8 cellular contexts compared by ENCODE assay signal in the genomic region with DNA sequence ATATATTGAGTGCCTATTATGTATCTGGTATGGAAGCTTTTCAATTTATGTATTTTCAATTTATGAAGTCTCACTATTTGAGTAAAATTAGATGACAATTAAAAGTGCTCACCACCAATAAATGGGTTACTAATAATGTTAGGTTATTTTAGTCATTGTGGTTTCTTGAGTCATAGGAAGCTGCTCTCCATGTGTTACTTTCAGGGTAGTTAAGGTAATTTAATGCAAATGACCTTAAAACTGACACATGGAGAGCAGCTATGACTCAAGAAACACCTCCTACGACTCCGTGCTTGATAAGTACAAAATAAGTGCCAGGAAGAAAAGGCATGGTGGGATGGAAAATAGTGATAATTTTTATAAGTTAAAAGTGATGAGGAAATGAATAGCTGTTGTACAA. TPM values are rescaled to one million over a fixed set of nuclear protein-coding genes. Genes with fewer than 3 reads are reported as not detected.
DNase-seq lines count a peak whose midpoint lies in the region; ATAC-seq and TF ChIP-seq lines count a peak whose summit lies in the region.

No MANE protein-coding gene starts in this region.

- peaks cover 6% of the 10 kb centered on the region for H3K9me3 Mint-ChIP-seq in activated T-cell treated with anti-CD3 and anti-CD28 coated beads, Interleukin-2, amount 50 U/mL, for 24 hours
- H3K9me3 Mint-ChIP-seq in effector memory CD8-positive, alpha-beta T cell: peaks cover 29 to 32% of the 10 kb centered on the region in 2 donors

- no peak for DNase-seq in activated T-cell treated with anti-CD3 and anti-CD28 coated beads, Interleukin-2, amount 50 U/mL, for 24 hours
- no peak for DNase-seq in activated T-cell treated with anti-CD3 and anti-CD28 coated beads, Interleukin-2, amount 50 U/mL, for 1 hour
- no peak for DNase-seq in SK-N-SH
- no peak for DNase-seq in stimulated activated naive CD8-positive, alpha-beta T cell treated with anti-CD3 and anti-CD28 coated beads, Interleukin-15, Interleukin-2, amounts not matched to agents 100 U/mL and 50 U/mL, for 24 hours
- no peak for DNase-seq in germinal center (ENCODE audit: low spot score)
- no peak for DNase-seq in left ventricle myocardium superior
- no peak for DNase-seq in effector memory CD8-positive, alpha-beta T cell

- H3K4me1 ChIP-seq in SK-N-SH (ENCODE audit: control insufficient read depth in 1 of 2, insufficient read depth in 2 of 2, low read depth in 1 of 2, low read length in 1 of 2): peaks cover 0 to 33% of the 10 kb centered on the region in 2 experiments

- H3K27me3 ChIP-seq in SK-N-SH (ENCODE audit: insufficient read depth): no peaks in the 10 kb centered on the region

- H3K9me3 ChIP-seq in SK-N-SH: no peaks in the 10 kb centered on the region

- H4K20me1 ChIP-seq in SK-N-SH (ENCODE audit: insufficient read depth): no peaks in the 10 kb centered on the region

- no peak overlapping the region for H2AFZ ChIP-seq in SK-N-SH (ENCODE audit: low read depth)

- H3K4me3 Mint-ChIP-seq in activated T-cell treated with anti-CD3 and anti-CD28 coated beads, Interleukin-2, amount 50 U/mL, for 24 hours: no peak overlapping the region
- no peak overlapping the region for H3K4me3 Mint-ChIP-seq in effector memory CD8-positive, alpha-beta T cell

- no peaks in the 10 kb centered on the region for H3K79me2 ChIP-seq in SK-N-SH (ENCODE audit: insufficient read depth)

- TF ChIP-seq CTCF in SK-N-SH (IDR thresholded peaks at IDR 0.05): no peak

- 0 out of 4 replicates have a peak, but pooled peaks of 1 of the 2 experiments have one; percentile 7 for TF ChIP-seq EP300 in SK-N-SH (IDR thresholded peaks at IDR 0.05; ENCODE audit: borderline replicate concordance in 1 of 2, low read depth in 1 of 2, low read length in 1 of 2)

- H3K9me2 ChIP-seq in SK-N-SH: no peaks in the 10 kb centered on the region

- ATAC-seq in HG02970 (IDR thresholded peaks at IDR 0.05; ENCODE audit: low FRiP score, unreplicated experiment) (peak; percentile 96), left ventricle myocardium superior (no peak)
- ATAC-seq in stimulated activated naive CD8-positive, alpha-beta T cell treated with anti-CD3 and anti-CD28 coated beads, Interleukin-15, Interleukin-2, amounts not matched to agents 100 U/mL and 50 U/mL, for 24 hours: peak; percentile 87
- ATAC-seq in effector memory CD8-positive, alpha-beta T cell (replicated peaks): no peak

- H3K36me3 Mint-ChIP-seq in activated T-cell treated with anti-CD3 and anti-CD28 coated beads, Interleukin-2, amount 50 U/mL, for 24 hours (ENCODE audit: low read depth): no peaks in the 10 kb centered on the region
- H3K36me3 Mint-ChIP-seq in effector memory CD8-positive, alpha-beta T cell (ENCODE audit: insufficient read depth): no peaks in the 10 kb centered on the region

- no peaks in the 10 kb centered on the region for H3K27me3 Mint-ChIP-seq in activated T-cell treated with anti-CD3 and anti-CD28 coated beads, Interleukin-2, amount 50 U/mL, for 24 hours
- no peaks in the 10 kb centered on the region for H3K27me3 Mint-ChIP-seq in effector memory CD8-positive, alpha-beta T cell

- H3K9ac ChIP-seq in SK-N-SH: no peak overlapping the region

- H3F3A ChIP-seq in SK-N-SH (replicated peaks; ENCODE audit: insufficient read depth): peaks cover 24% of the 10 kb centered on the region

- no peak overlapping the region for H3K4me3 ChIP-seq in SK-N-SH (ENCODE audit: low read depth in 2 of 2, low read length in 1 of 2)

- TF ChIP-seq RAD21 in SK-N-SH (IDR thresholded peaks at IDR 0.05; ENCODE audit: low read length): no peak

- peak overlapping the region; percentile 58 to 61; a peak in 3 of 4 replicates for H3K27ac ChIP-seq in SK-N-SH (ENCODE audit: low read depth in 2 of 2, low read length in 1 of 2)

- no peaks in the 10 kb centered on the region for H3K36me3 ChIP-seq in SK-N-SH (replicated peaks in 1 of 2; ENCODE audit: control insufficient read depth in 1 of 2, insufficient read depth in 2 of 2, low read length in 1 of 2)

- peaks cover 11% of the 10 kb centered on the region for H3K4me1 Mint-ChIP-seq in activated T-cell treated with anti-CD3 and anti-CD28 coated beads, Interleukin-2, amount 50 U/mL, for 24 hours (ENCODE audit: low read depth)
- no peaks in the 10 kb centered on the region for H3K4me1 Mint-ChIP-seq in effector memory CD8-positive, alpha-beta T cell (ENCODE audit: low read depth in 2 of 2)

- POLR2A ChIA-PET in SK-N-SH (lab: Yijun Ruan, JAX): no interaction called here

- CTCF ChIA-PET in SK-N-SH (lab: Yijun Ruan, JAX): no interaction called here

- H3K27ac Mint-ChIP-seq in activated T-cell treated with anti-CD3 and anti-CD28 coated beads, Interleukin-2, amount 50 U/mL, for 24 hours: peak overlapping the region; percentile 55
- H3K27ac Mint-ChIP-seq in effector memory CD8-positive, alpha-beta T cell: no peak overlapping the region

- H3K4me2 ChIP-seq in SK-N-SH: no peak overlapping the region

- WGBS in SK-N-SH (ENCODE audit: low lambda C conversion rate): 18% methylated on average over 2 of the region's 2 CpGs

- intact Hi-C loops in left ventricle myocardium superior (cut with micrococcal nuclease): no loop called here

TF ChIP-seq in SK-N-SH, 30 proteins besides CTCF, POLR2A, EP300 and RAD21:
- TF ChIP-seq MEF2A (IDR thresholded peaks at IDR 0.05; ENCODE audit: borderline replicate concordance, low read depth): 0 out of 2 replicates have a peak, but pooled peaks have one; percentile 24
- no peak for TF ChIP-seq FOXJ3 (CRISPR knock-in tag; IDR thresholded peaks at IDR 0.05)
- no peak for TF ChIP-seq SIN3A (IDR thresholded peaks at IDR 0.05; ENCODE audit: borderline replicate concordance, low read depth, low read length)
- no peak for TF ChIP-seq TEAD4 (IDR thresholded peaks at IDR 0.05; ENCODE audit: borderline replicate concordance, insufficient read depth)
- 0 out of 2 replicates have a peak, but pooled peaks have one; percentile 24 for TF ChIP-seq RXRA (IDR thresholded peaks at IDR 0.05; ENCODE audit: borderline replicate concordance, low read depth)
- no peak for TF ChIP-seq GATA2 (CRISPR knock-in tag; IDR thresholded peaks at IDR 0.05)
- TF ChIP-seq YY1 (IDR thresholded peaks at IDR 0.05; ENCODE audit: low read depth): no peak
- peak; percentile 56; the same call in 1 of the 2 replicates for TF ChIP-seq TCF12 (IDR thresholded peaks at IDR 0.05)
- TF ChIP-seq, protein P1, sequence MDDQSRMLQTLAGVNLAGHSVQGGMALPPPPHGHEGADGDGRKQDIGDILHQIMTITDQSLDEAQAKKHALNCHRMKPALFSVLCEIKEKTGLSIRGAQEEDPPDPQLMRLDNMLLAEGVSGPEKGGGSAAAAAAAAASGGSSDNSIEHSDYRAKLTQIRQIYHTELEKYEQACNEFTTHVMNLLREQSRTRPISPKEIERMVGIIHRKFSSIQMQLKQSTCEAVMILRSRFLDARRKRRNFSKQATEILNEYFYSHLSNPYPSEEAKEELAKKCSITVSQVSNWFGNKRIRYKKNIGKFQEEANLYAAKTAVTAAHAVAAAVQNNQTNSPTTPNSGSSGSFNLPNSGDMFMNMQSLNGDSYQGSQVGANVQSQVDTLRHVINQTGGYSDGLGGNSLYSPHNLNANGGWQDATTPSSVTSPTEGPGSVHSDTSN (IDR thresholded peaks at IDR 0.05): peak; percentile 39
TF ChIP-seq in SK-N-SH: peak in this region for 4.

RNA-seq across cellular contexts. Expression of a gene that starts 16.5 kb away (rescaled TPM):
- 0.13 and 0.29 TPM in 2 replicates for polyA plus RNA-seq in SK-N-SH (2012; rRNA removed)
- 0.24 and 0.51 TPM in 2 replicates for polyA plus RNA-seq in SK-N-SH (2012; cell fraction: cytosol; rRNA removed)
- 0.14 and 0.25 TPM in 2 replicates for polyA plus RNA-seq in SK-N-SH (2012; cell fraction: nucleus; rRNA removed)
- total RNA-seq in left ventricle myocardium superior: 0.15 TPM

Comparison
In these comparisons a context has a peak if more than half of its experiments do, and no peak if none do; other contexts are left out.
1. ATAC-seq: peak in HG02970 (single experiment) and stimulated activated naive CD8-positive, alpha-beta T cell treated with anti-CD3 and anti-CD28 coated beads, Interleukin-15, Interleukin-2, amounts not matched to agents 100 U/mL and 50 U/mL, for 24 hours (single experiment); none in left ventricle myocardium superior (single experiment) and effector memory CD8-positive, alpha-beta T cell (single experiment).